ENCODE assay signal across 33 cellular contexts in the genomic region with DNA sequence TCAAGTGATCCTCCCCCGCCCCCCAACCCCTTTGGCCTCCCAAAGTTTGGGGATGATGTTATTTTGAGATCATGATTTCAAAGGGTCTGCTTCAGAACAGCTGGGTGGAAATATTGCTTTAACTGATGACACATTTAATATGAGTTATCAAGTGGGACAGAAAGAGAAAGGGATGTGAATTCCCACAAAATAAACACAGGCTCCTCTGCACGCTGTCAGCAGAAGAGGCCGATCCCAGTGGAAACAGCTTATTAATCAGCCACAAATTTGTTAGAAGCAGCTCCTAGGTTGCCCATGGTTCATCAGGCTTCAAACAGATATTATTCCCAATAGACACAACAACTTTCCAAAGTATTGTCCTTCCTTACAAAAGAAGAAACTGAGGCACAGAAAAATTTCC. TPM values are rescaled to one million over a fixed set of nuclear protein-coding genes. Genes with fewer than 3 reads are reported as not detected.
"Had no signal": no experiment of that assay in that cellular context is flagged by ENCODE, and none has a peak within 500 bp of the region (broad histone marks: within the 10 kb centered on the region; RNA-seq: fewer than 3 reads in every experiment).

No MANE protein-coding gene starts in this region.

- ATAC-seq: activated CD4-positive, alpha-beta T cell treated with anti-CD3 and anti-CD28 coated beads for 36 hours; activated CD8-positive, alpha-beta memory T cell treated with anti-CD3 and anti-CD28 coated beads, Interleukin-2, amount 10 ng/mL, durations not matched to agents 7 days and 5 days; activated CD8-positive, alpha-beta T cell treated with anti-CD3 and anti-CD28 coated beads, Interleukin-2, amount 10 ng/mL, durations not matched to agents 7 days and 5 days; activated naive CD8-positive, alpha-beta T cell treated with anti-CD3 and anti-CD28 coated beads, Interleukin-2, amount 50 U/mL, for 24 hours; body of pancreas; esophagus mucosa; gastroesophageal sphincter; heart right ventricle had no signal

- H3K27ac ChIP-seq: adrenal gland, body of pancreas, breast epithelium, cardiac muscle cell, coronary artery, dorsolateral prefrontal cortex, gastroesophageal sphincter, heart right ventricle had no signal

- H3K27me3 ChIP-seq: body of pancreas, breast epithelium had no signal

- H3K4me3 ChIP-seq: adrenal gland, body of pancreas, breast epithelium, cardiac muscle cell, coronary artery, dorsolateral prefrontal cortex, gastroesophageal sphincter, heart right ventricle had no signal

- H3K9me3 ChIP-seq: adrenal gland, body of pancreas, breast epithelium, gastroesophageal sphincter, heart right ventricle had no signal

- DNase-seq: activated CD4-positive, alpha-beta memory T cell treated with anti-CD3 and anti-CD28 coated beads for 36 hours; activated CD4-positive, alpha-beta T cell treated with anti-CD3 and anti-CD28 coated beads for 36 hours; activated CD4-positive, alpha-beta T cell treated with anti-CD3 and anti-CD28 coated beads, Interleukin-2, amount 10 ng/mL, durations not matched to agents 24 days and 14 days; activated CD4-positive, CD25-positive, alpha-beta regulatory T cell; activated CD4-positive, CD25-positive, alpha-beta regulatory T cell treated with anti-CD3 and anti-CD28 coated beads, Interleukin-2, amount 50 U/mL, for 72 hours; activated CD8-positive, alpha-beta memory T cell treated with anti-CD3 and anti-CD28 coated beads, Interleukin-2, amount 10 ng/mL, durations not matched to agents 7 days and 5 days; activated CD8-positive, alpha-beta memory T cell treated with anti-CD3 and anti-CD28 coated beads, Interleukin-2, amount 50 U/mL, for 4 hours; activated CD8-positive, alpha-beta T cell treated with anti-CD3 and anti-CD28 coated beads, Interleukin-2, amount 10 ng/mL, durations not matched to agents 7 days and 5 days; activated effector memory CD4-positive, alpha-beta T cell treated with anti-CD3 and anti-CD28 coated beads, Interleukin-2, amount 50 U/mL, for 16 hours; activated naive CD4-positive, alpha-beta T cell treated with anti-CD3 and anti-CD28 coated beads for 36 hours; activated naive CD8-positive, alpha-beta T cell treated with anti-CD3 and anti-CD28 coated beads for 36 hours; activated naive CD8-positive, alpha-beta T cell treated with anti-CD3 and anti-CD28 coated beads, Interleukin-2, amount 50 U/mL, for 24 hours; activated T-cell treated with anti-CD3 and anti-CD28 coated beads, Interleukin-2, amount 50 U/mL, for 1 hour; activated T-cell treated with anti-CD3 and anti-CD28 coated beads, Interleukin-2, amount 50 U/mL, for 48 hours; adrenal gland; amygdala; aorta; body of pancreas; dorsolateral prefrontal cortex; effector memory CD4-positive, alpha-beta T cell; endodermal cell; foreskin melanocyte; heart right ventricle; T-helper 2 cell had no signal

- H3K36me3 ChIP-seq: adrenal gland, breast epithelium, cardiac muscle cell, gastroesophageal sphincter had no signal

RNA-seq across cellular contexts. Expression of gene DCLK1, which starts 4.7 kb away (rescaled TPM):
- total RNA-seq: activated CD4-positive, alpha-beta memory T cell treated with anti-CD3 and anti-CD28 coated beads for 36 hours; activated CD4-positive, alpha-beta T cell treated with anti-CD3 and anti-CD28 coated beads for 36 hours; activated CD4-positive, alpha-beta T cell treated with anti-CD3 and anti-CD28 coated beads, Interleukin-2, amount 10 ng/mL, durations not matched to agents 24 days and 14 days; activated CD8-positive, alpha-beta memory T cell treated with anti-CD3 and anti-CD28 coated beads for 36 hours; activated CD8-positive, alpha-beta memory T cell treated with anti-CD3 and anti-CD28 coated beads, Interleukin-2, amount 10 ng/mL, durations not matched to agents 7 days and 5 days; activated CD8-positive, alpha-beta T cell treated with anti-CD3 and anti-CD28 coated beads, Interleukin-2, amount 10 ng/mL, durations not matched to agents 7 days and 5 days; activated naive CD4-positive, alpha-beta T cell treated with anti-CD3 and anti-CD28 coated beads for 36 hours; activated naive CD8-positive, alpha-beta T cell treated with anti-CD3 and anti-CD28 coated beads for 36 hours; activated T-helper 1 cell treated with anti-CD3 and anti-CD28 coated beads, Interleukin-12 subunit alpha, Interleukin-12 subunit beta, Interleukin-2, Interleukin-4 antibody, amounts not matched to agents 30 ng/mL and 10 ng/mL and 1 ng/mL, durations not matched to agents 14 hours and 24 hours and 36 hours; activated T-helper 2 cell treated with anti-CD3 and anti-CD28 coated beads, Interferon-gamma antibody, Interleukin-2, Interleukin-4, amounts not matched to agents 10 μg/mL and 5 μg/mL and 100 μg/mL, durations not matched to agents 14 hours and 24 hours and 36 hours; T-helper 1 cell treated with Interleukin-12 subunit alpha and Interleukin-12 subunit beta and Interleukin-4 antibody, amounts not matched to agents 30 ng/mL and 1 ng/mL, for 36 hours had no signal
- polyA plus RNA-seq: cardiac muscle cell had no signal
